Comparison of ENCODE assay signal across 26 cellular contexts in the genomic region with DNA sequence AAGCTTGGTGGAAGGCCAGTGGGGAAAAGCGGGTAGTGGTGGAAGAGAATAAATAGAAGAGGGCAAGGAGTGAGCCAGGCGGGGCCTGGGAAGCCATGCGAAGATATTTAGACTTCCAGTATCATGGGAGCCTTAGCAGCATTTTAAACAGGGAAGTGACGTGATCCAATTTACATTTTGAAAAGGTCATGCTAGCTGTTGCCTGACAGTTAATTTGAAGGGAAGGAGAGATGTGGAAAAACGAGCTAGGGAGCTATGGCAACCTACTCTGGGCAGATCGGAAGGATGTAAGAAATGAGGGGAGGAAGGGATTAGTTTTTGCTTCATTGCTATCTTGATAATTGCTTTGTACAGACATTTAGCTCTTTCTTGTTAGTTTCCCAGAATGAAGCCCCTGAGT. TPM values are rescaled to one million over a fixed set of nuclear protein-coding genes. Genes with fewer than 3 reads are reported as not detected.
"Had no signal": no experiment of that assay in that cellular context is flagged by ENCODE, and none has a peak within 500 bp of the region (broad histone marks: within the 10 kb centered on the region; RNA-seq: fewer than 3 reads in every experiment).

No MANE protein-coding gene starts in this region.

- H3K79me2 ChIP-seq: hepatocyte, parathyroid adenoma had no signal

- H3K4me1 ChIP-seq: left lung, parathyroid adenoma, right lobe of liver, tibial nerve had no signal

- H2AFZ ChIP-seq: hepatocyte, parathyroid adenoma had no signal

- H3K36me3 ChIP-seq: cardiac muscle cell, left lung, neutrophil, right lobe of liver, tibial nerve had no signal

- H3K4me2 ChIP-seq: hepatocyte had no signal

- DNase-seq: activated CD4-positive, alpha-beta T cell treated with anti-CD3 and anti-CD28 coated beads, Interleukin-2, amount 10 ng/mL, durations not matched to agents 7 days and 5 days; activated CD8-positive, alpha-beta T cell treated with anti-CD3 and anti-CD28 coated beads, Interleukin-2, amount 10 ng/mL, durations not matched to agents 7 days and 5 days; activated gamma-delta T cell; activated naive CD4-positive, alpha-beta T cell treated with anti-CD3 and anti-CD28 coated beads, Interleukin-2, amount 50 U/mL, for 16 hours; activated naive CD8-positive, alpha-beta T cell treated with anti-CD3 and anti-CD28 coated beads, Interleukin-2, amount 50 U/mL, for 24 hours; dermis blood vessel endothelial cell; effector memory CD4-positive, alpha-beta T cell; foreskin keratinocyte; immature natural killer cell; kidney glomerular epithelial cell; left lung; naive thymus-derived CD4-positive, alpha-beta T cell; right lobe of liver; stimulated activated CD4-positive, alpha-beta T cell treated with anti-CD3 and anti-CD28 coated beads, Interleukin-1b, Interleukin-23, amount 100 ng/mL, for 48 hours; substantia nigra had no signal

- H3K27me3 ChIP-seq: cardiac muscle cell, foreskin keratinocyte, left lung, right lobe of liver, tibial nerve had no signal

- H3K4me3 ChIP-seq: cardiac muscle cell, hepatocyte, left lung, lung, right lobe of liver, skin epidermis, tibial nerve had no signal

- H3K9me3 ChIP-seq: left lung, neutrophil, right lobe of liver, tibial nerve had no signal

- H3K9ac ChIP-seq: parathyroid adenoma had no signal

- H3K27ac ChIP-seq: cardiac muscle cell, foreskin keratinocyte, hepatocyte, left lung, neutrophil, parathyroid adenoma, right lobe of liver, skin epidermis, tibial nerve had no signal

RNA-seq across cellular contexts. Expression of gene OPN1SW, which starts 49.6 kb away (rescaled TPM):
- total RNA-seq: activated CD4-positive, alpha-beta T cell treated with anti-CD3 and anti-CD28 coated beads, Interleukin-2, amount 10 ng/mL, durations not matched to agents 7 days and 5 days; activated CD8-positive, alpha-beta T cell treated with anti-CD3 and anti-CD28 coated beads, Interleukin-2, amount 10 ng/mL, durations not matched to agents 7 days and 5 days; activated T-helper 1 cell treated with anti-CD3 and anti-CD28 coated beads, Interleukin-12 subunit alpha, Interleukin-12 subunit beta, Interleukin-2, Interleukin-4 antibody, amounts not matched to agents 30 ng/mL and 10 ng/mL and 1 ng/mL, durations not matched to agents 14 hours and 24 hours and 36 hours; cardiac muscle cell; dermis blood vessel endothelial cell; foreskin keratinocyte; hepatocyte; left lung; lung; mesenteric fat pad; naive thymus-derived CD4-positive, alpha-beta T cell; right lobe of liver; T-helper 2 cell treated with Interferon-gamma antibody and Interleukin-4, amounts not matched to agents 100 ng/mL and 5 ng/mL, for 36 hours; tibial nerve; urinary bladder had no signal
